In genomic region chr17:49557204-49558024, GRCh38 we compare ENCODE assay signal across 8 cellular contexts. TPM values are rescaled to one million over a fixed set of nuclear protein-coding genes. Genes with fewer than 3 reads are reported as not detected.
DNase-seq lines count a peak whose midpoint lies in the region; ATAC-seq and TF ChIP-seq lines count a peak whose summit lies in the region.

No MANE protein-coding gene starts in this region.

- TF ChIP-seq CTCF in AG10803 (conservative IDR thresholded peaks at IDR 0.05; ENCODE audit: low read length) (peak; percentile 66), GM12873 (IDR thresholded peaks at IDR 0.05; ENCODE audit: insufficient read depth, low read depth, low read length, missing control alignments) (peak; percentile 76), glutamatergic neuron (IDR thresholded peaks at IDR 0.05; ENCODE audit: partially characterized antibody, unreplicated experiment) (peak; percentile 67)

- ATAC-seq in sciatic nerve (peak; percentile 40), HG02759 (IDR thresholded peaks at IDR 0.05; ENCODE audit: unreplicated experiment) (no peak), GM21390 (IDR thresholded peaks at IDR 0.05; ENCODE audit: unreplicated experiment) (no peak)

- CTCF ChIA-PET in activated CD4-positive, alpha-beta T cell treated with anti-CD3 and anti-CD28 coated beads, Interleukin-2, amount 10 ng/mL, durations not matched to agents 7 days and 5 days (lab: Charles Lee), result interaction anchor here (0.7 to 4.1 kb wide), 31 partner anchors 9 to 440 kb away, joined by 3 to 35 read pairs (median 5); partner anchors contain the start of genes NGFR, NXPH3, PHB1 and SLC35B1

- no peaks in the 10 kb centered on the region for H3K9me3 Mint-ChIP-seq in activated CD4-positive, alpha-beta T cell treated with anti-CD3 and anti-CD28 coated beads, Interleukin-2, amount 10 ng/mL, durations not matched to agents 7 days and 5 days
- no peaks in the 10 kb centered on the region for H3K9me3 Mint-ChIP-seq in glutamatergic neuron (ENCODE audit: unreplicated experiment)

- H3K4me3 Mint-ChIP-seq in activated CD4-positive, alpha-beta T cell treated with anti-CD3 and anti-CD28 coated beads, Interleukin-2, amount 10 ng/mL, durations not matched to agents 7 days and 5 days, result no peak overlapping the region
- no peak overlapping the region for H3K4me3 Mint-ChIP-seq in glutamatergic neuron (ENCODE audit: unreplicated experiment)

- no peaks in the 10 kb centered on the region for H3K4me1 Mint-ChIP-seq in activated CD4-positive, alpha-beta T cell treated with anti-CD3 and anti-CD28 coated beads, Interleukin-2, amount 10 ng/mL, durations not matched to agents 7 days and 5 days
- H3K4me1 Mint-ChIP-seq in glutamatergic neuron (ENCODE audit: low read depth, unreplicated experiment), result peaks cover 5% of the 10 kb centered on the region

- peaks cover 2% of the 10 kb centered on the region for H3K27me3 Mint-ChIP-seq in activated CD4-positive, alpha-beta T cell treated with anti-CD3 and anti-CD28 coated beads, Interleukin-2, amount 10 ng/mL, durations not matched to agents 7 days and 5 days
- H3K27me3 Mint-ChIP-seq in glutamatergic neuron (ENCODE audit: unreplicated experiment), result no peaks in the 10 kb centered on the region

- intact Hi-C loops in sciatic nerve (cut with DNase I), result loop anchor here (10.0 kb wide), 1 partner anchor 123 kb away; no protein-coding TSS in a partner anchor

- no peaks in the 10 kb centered on the region for H3K36me3 Mint-ChIP-seq in activated CD4-positive, alpha-beta T cell treated with anti-CD3 and anti-CD28 coated beads, Interleukin-2, amount 10 ng/mL, durations not matched to agents 7 days and 5 days (ENCODE audit: low read depth)
- peaks cover 8% of the 10 kb centered on the region for H3K36me3 Mint-ChIP-seq in glutamatergic neuron (ENCODE audit: unreplicated experiment)

- H3K4me3 ChIP-seq in AG10803 (ENCODE audit: low read length), result no peak overlapping the region

- POLR2A ChIA-PET in activated CD4-positive, alpha-beta T cell treated with anti-CD3 and anti-CD28 coated beads, Interleukin-2, amount 10 ng/mL, durations not matched to agents 7 days and 5 days (lab: Charles Lee), result interaction anchor here (0.7 kb wide), 1 partner anchor 18 kb away, joined by 3 read pairs; the partner anchor contains the start of gene NXPH3

- peak; percentile 31 for DNase-seq in AG10803 (ENCODE audit: low read depth)
- DNase-seq in NCI-H2196 treated with DMSO at 0.1 percent for 48 hours (lab: John Stamatoyannopoulos, UW; ENCODE audit: unreplicated experiment), result peak; percentile 69
- peak; percentile 56 for DNase-seq in activated CD4-positive, alpha-beta T cell treated with anti-CD3 and anti-CD28 coated beads, Interleukin-2, amount 10 ng/mL, durations not matched to agents 7 days and 5 days
- peak; percentile 61 for DNase-seq in glutamatergic neuron
- peak; percentile 61 for DNase-seq in sciatic nerve (ENCODE audit: low spot score)

- H3K27ac Mint-ChIP-seq in activated CD4-positive, alpha-beta T cell treated with anti-CD3 and anti-CD28 coated beads, Interleukin-2, amount 10 ng/mL, durations not matched to agents 7 days and 5 days, result no peak overlapping the region
- no peak overlapping the region for H3K27ac Mint-ChIP-seq in glutamatergic neuron (ENCODE audit: unreplicated experiment)

RNA-seq across cellular contexts. Expression of gene NXPH3, which starts 18.3 kb away (rescaled TPM):
- total RNA-seq in activated CD4-positive, alpha-beta T cell treated with anti-CD3 and anti-CD28 coated beads, Interleukin-2, amount 10 ng/mL, durations not matched to agents 7 days and 5 days, result not detected
- total RNA-seq in glutamatergic neuron (ENCODE audit: unreplicated experiment), result 2.0 TPM
- 17.0 TPM for total RNA-seq in sciatic nerve
